8 cellular contexts compared by ENCODE assay signal in the genomic region with DNA sequence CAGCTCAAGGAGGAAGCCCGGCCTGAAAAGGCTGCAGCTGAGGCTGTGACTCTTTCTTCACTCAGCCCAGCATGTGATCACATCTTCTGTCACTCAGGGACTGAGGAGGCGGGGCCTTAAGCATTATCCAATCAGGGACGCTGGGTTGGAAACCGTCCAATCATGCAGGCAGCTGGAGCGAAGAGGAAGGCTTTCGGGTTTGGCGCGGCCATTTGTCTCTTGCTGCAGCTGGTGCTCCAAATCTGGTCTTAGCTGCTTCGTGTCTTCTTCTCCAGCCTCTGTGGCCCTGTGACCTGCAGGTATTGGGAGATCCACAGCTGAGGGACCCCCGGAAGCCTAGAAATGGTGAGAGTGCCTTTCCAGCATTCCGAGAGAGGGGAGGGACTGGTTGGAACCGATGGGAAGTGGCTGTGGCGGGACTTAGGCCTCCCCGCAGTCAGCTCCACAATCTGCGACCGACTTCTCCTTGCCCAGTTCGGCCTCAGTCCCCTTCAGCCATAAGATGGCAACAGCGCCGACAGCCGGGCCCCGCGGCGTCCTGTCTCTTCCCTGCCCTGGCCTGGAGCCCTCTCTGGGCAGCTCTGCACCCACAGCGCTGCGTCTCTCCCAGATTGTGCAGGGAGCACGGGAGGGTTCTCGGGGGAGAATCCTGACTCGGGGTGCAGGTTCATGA. TPM values are rescaled to one million over a fixed set of nuclear protein-coding genes. Genes with fewer than 3 reads are reported as not detected.
A peak's percentile ranks its signal among the peaks of the same experiment; 100 is the strongest.
DNase-seq lines count a peak whose midpoint lies in the region; ATAC-seq and TF ChIP-seq lines count a peak whose summit lies in the region.

Gene ZNF90 (plus strand): TSS at position 210 of the 673 bp plus-strand sequence. CDS start 133 bp downstream, at position 343.

- DNase-seq in GM03348 (ENCODE audit: low spot score) (peak; percentile 85), HFF-Myc (ENCODE audit: extremely low read depth, low read depth) (peak; percentile 39), NCI-H2029 treated with DMSO at 0.1 percent for 48 hours (lab: John Stamatoyannopoulos, UW) (peak; percentile 87), epithelial cell of proximal tubule (ENCODE audit: low read depth) (peak; percentile 75), mucosa of descending colon (peak; percentile 86 to 88 (median 86)), SIG-M5 treated with dmso at 0.1 percent for 504 hours (lab: John Stamatoyannopoulos, UW; ENCODE audit: unreplicated experiment) (no peak)
- DNase-seq in activated CD8-positive, alpha-beta memory T cell treated with anti-CD3 and anti-CD28 coated beads, Interleukin-2, amount 50 U/mL, for 48 hours, result peak; percentile 87
- peak; percentile 75 for DNase-seq in stimulated activated CD8-positive, alpha-beta memory T cell treated with anti-CD3 and anti-CD28 coated beads, Interleukin-15, amount 100 ng/mL, for 48 hours (ENCODE audit: low read depth in 2 of 2)

- intact Hi-C loops in mucosa of descending colon (cut with DNase I, micrococcal nuclease), result no loop called here

- H3K9me3 ChIP-seq in mucosa of descending colon, result no peaks in the 10 kb centered on the region

- TF ChIP-seq CTCF in HFF-Myc (IDR thresholded peaks at IDR 0.05; ENCODE audit: low read depth, low read length, missing control alignments) (no peak), epithelial cell of proximal tubule (conservative IDR thresholded peaks at IDR 0.05; ENCODE audit: low read depth, low read length) (peak; percentile 12), mucosa of descending colon (IDR thresholded peaks at IDR 0.05) (no peak)

- ATAC-seq in mucosa of descending colon, result peak; percentile 96

- H3K4me1 ChIP-seq in mucosa of descending colon (ENCODE audit: low read depth), result peaks cover 4% of the 10 kb centered on the region

- no peaks in the 10 kb centered on the region for H3K36me3 ChIP-seq in mucosa of descending colon (ENCODE audit: low read depth)

- H3K4me3 ChIP-seq in HFF-Myc (replicated peaks; ENCODE audit: low read depth, low read length) (peak within 1 kb of the TSS; percentile 37), epithelial cell of proximal tubule (ENCODE audit: low read depth, low read length) (peak within 1 kb of the TSS; percentile 70), mucosa of descending colon (peak within 1 kb of the TSS; percentile 12)

RNA-seq across cellular contexts. Expression of gene ZNF90, which starts in this region (rescaled TPM):
- 3.6 and 5.9 TPM in 2 replicates for total RNA-seq in epithelial cell of proximal tubule
- 1 to 10 TPM; 1.9 to 4.7 (median 2.9) TPM for total RNA-seq in mucosa of descending colon

Comparison
In these comparisons a context has a peak if more than half of its experiments do, and no peak if none do; other contexts are left out.
1. H3K4me3 ChIP-seq: peak in every context shown above with its lines; median percentile 70 in epithelial cell of proximal tubule; 37 in HFF-Myc; 12 in mucosa of descending colon.